8 cellular contexts compared by ENCODE assay signal in the genomic region with DNA sequence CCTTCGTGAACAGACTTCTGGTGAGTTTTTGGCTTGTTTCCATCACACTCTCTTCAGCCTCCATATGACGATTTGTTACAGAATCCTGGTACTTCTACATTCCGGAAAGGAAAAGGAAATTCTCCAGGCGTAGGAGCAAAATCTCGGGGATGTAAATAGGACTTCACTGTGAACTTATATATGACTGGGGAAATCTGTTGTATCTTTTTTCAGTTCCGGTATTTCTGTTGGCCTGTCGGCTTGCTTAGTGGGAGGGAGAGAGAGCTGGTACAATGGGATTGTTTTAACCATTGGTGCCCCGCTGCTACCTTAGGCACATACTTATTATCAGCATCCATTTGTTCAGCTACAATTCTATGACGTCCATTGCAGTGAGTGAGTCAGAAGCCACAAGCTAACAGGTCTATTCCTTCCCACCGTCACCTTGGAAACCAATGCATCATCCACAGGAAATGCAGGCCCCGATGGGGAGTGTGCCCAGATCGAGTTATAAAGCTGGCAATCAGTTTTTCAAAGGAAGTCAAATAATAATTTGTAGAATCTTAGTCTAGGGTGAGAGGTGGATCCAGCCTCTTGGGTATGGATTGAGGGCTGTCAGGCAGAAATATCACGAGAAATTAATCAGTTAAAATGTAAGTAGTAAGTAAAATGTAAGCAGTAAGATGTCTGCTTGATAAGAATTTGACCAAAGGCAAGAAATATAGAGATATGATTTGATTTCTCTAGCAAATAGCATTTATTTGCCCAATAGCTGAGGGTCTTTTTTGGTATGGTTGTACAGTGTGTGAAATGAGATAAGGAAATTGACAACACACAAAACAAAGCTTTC.
DNase-seq lines count a peak whose midpoint lies in the region; ATAC-seq and TF ChIP-seq lines count a peak whose summit lies in the region.

No MANE protein-coding gene starts in this region.

- peak overlapping the region; percentile 100 for H3K27ac Mint-ChIP-seq in HFFc6
- H3K27ac Mint-ChIP-seq in T-helper 1 cell treated with Interleukin-12 subunit alpha and Interleukin-12 subunit beta and Interleukin-4 antibody, amounts not matched to agents 30 μg/mL and 1 μg/mL, for 36 hours, result peak overlapping the region; percentile 87

- H3K27me3 ChIP-seq in colonic mucosa, result no peaks in the 10 kb centered on the region

- peak overlapping the region; percentile 77 for H3K4me3 Mint-ChIP-seq in HFFc6
- H3K4me3 Mint-ChIP-seq in T-helper 1 cell treated with Interleukin-12 subunit alpha and Interleukin-12 subunit beta and Interleukin-4 antibody, amounts not matched to agents 30 μg/mL and 1 μg/mL, for 36 hours, result peak overlapping the region; percentile 25

- no peak overlapping the region for H3K9ac ChIP-seq in colonic mucosa (ENCODE audit: low read depth in 2 of 2, low read length in 2 of 2)

- H3K27me3 Mint-ChIP-seq in HFFc6 (ENCODE audit: insufficient read depth), result peaks cover 2% of the 10 kb centered on the region; the same call in 1 of the 2 replicates
- H3K27me3 Mint-ChIP-seq in T-helper 1 cell treated with Interleukin-12 subunit alpha and Interleukin-12 subunit beta and Interleukin-4 antibody, amounts not matched to agents 30 μg/mL and 1 μg/mL, for 36 hours (ENCODE audit: low read depth), result no peaks in the 10 kb centered on the region

- H3K4me3 ChIP-seq in colonic mucosa, result no peak overlapping the region

- H3K4me1 ChIP-seq in colonic mucosa, result no peaks in the 10 kb centered on the region

- no peaks in the 10 kb centered on the region for H3K9me3 ChIP-seq in colonic mucosa

- H3K36me3 ChIP-seq in colonic mucosa, result no peaks in the 10 kb centered on the region

- no peak for TF ChIP-seq CTCF in HFFc6 (IDR thresholded peaks at IDR 0.05)
- TF ChIP-seq CTCF in colonic mucosa (IDR thresholded peaks at IDR 0.05), result no peak

- intact Hi-C loops in colonic mucosa (cut with DNase I), result no loop called here

- peak overlapping the region; percentile 35 for H3K27ac ChIP-seq in angular gyrus (ENCODE audit: low read depth, low read length)
- H3K27ac ChIP-seq in colonic mucosa, result no peak overlapping the region

- peaks cover 55% of the 10 kb centered on the region for H3K4me1 Mint-ChIP-seq in HFFc6 (ENCODE audit: low read depth)
- H3K4me1 Mint-ChIP-seq in T-helper 1 cell treated with Interleukin-12 subunit alpha and Interleukin-12 subunit beta and Interleukin-4 antibody, amounts not matched to agents 30 μg/mL and 1 μg/mL, for 36 hours (ENCODE audit: low read depth), result peaks cover 46% of the 10 kb centered on the region

- DNase-seq in HFFc6, result peak; percentile 97
- peak; percentile 98 for DNase-seq in kidney tubule cell (ENCODE audit: low spot score)
- peak; percentile 71 for DNase-seq in stimulated activated CD8-positive, alpha-beta memory T cell treated with anti-CD3 and anti-CD28 coated beads, Interleukin-12 subunit alpha, Interleukin-12 subunit beta, amount 100 ng/mL, for 1 hour (ENCODE audit: low read depth)
- no peak for DNase-seq in cortex of kidney (lab: John Stamatoyannopoulos, UW)
- DNase-seq in colonic mucosa, result no peak

- ATAC-seq in GM19395 (IDR thresholded peaks at IDR 0.05; ENCODE audit: unreplicated experiment), result no peak

- no peaks in the 10 kb centered on the region for H3K36me3 Mint-ChIP-seq in HFFc6 (ENCODE audit: low read depth)
- peaks cover 2% of the 10 kb centered on the region for H3K36me3 Mint-ChIP-seq in T-helper 1 cell treated with Interleukin-12 subunit alpha and Interleukin-12 subunit beta and Interleukin-4 antibody, amounts not matched to agents 30 μg/mL and 1 μg/mL, for 36 hours (ENCODE audit: low read depth)

- peaks cover 4% of the 10 kb centered on the region; the same call in 1 of the 2 replicates for H3K9me3 Mint-ChIP-seq in HFFc6
- H3K9me3 Mint-ChIP-seq in T-helper 1 cell treated with Interleukin-12 subunit alpha and Interleukin-12 subunit beta and Interleukin-4 antibody, amounts not matched to agents 30 μg/mL and 1 μg/mL, for 36 hours, result no peaks in the 10 kb centered on the region

Comparison
In these comparisons a context has a peak if more than half of its experiments do, and no peak if none do; other contexts are left out.
1. DNase-seq: peak in HFFc6 (single experiment), kidney tubule cell (single experiment) and stimulated activated CD8-positive, alpha-beta memory T cell treated with anti-CD3 and anti-CD28 coated beads, Interleukin-12 subunit alpha, Interleukin-12 subunit beta, amount 100 ng/mL, for 1 hour (single experiment); none in cortex of kidney (single experiment) and colonic mucosa (single experiment).